Comparison of ENCODE assay signal across 8 cellular contexts in genomic region chr19:49362048-49362925, GRCh38. TPM values are rescaled to one million over a fixed set of nuclear protein-coding genes. Genes with fewer than 3 reads are reported as not detected.
DNase-seq lines count a peak whose midpoint lies in the region; ATAC-seq, FAIRE-seq and TF ChIP-seq lines count a peak whose summit lies in the region.

Gene TEAD2 (minus strand): TSS chr19:49362416. CDS start chr19:49360075, 2,341 bp downstream.

- ATAC-seq in T-cell (replicated peaks in 1 of 4) = peak; percentile 9 to 33 (median 28)

- no peak within 1 kb of the TSS for H3K4me3 Mint-ChIP-seq in T-cell

- H3K36me3 Mint-ChIP-seq in T-cell = no peaks in the 10 kb centered on the region

- WGBS in esophagus muscularis mucosa = 1% methylated on average over 40 of the region's 52 CpGs

- no peaks in the 10 kb centered on the region for H3K9me3 Mint-ChIP-seq in T-cell

- no peak for TF ChIP-seq EP300 in esophagus muscularis mucosa (IDR thresholded peaks at IDR 0.05)

- H3K9me3 ChIP-seq in esophagus muscularis mucosa (no peaks in the 10 kb centered on the region), muscle layer of colon (ENCODE audit: low read length) (no peaks in the 10 kb centered on the region)

- H3K9ac ChIP-seq in muscle layer of colon (ENCODE audit: low read length) = peak within 1 kb of the TSS; percentile 86

- no peaks in the 10 kb centered on the region for H3K27me3 ChIP-seq in esophagus muscularis mucosa
- no peaks in the 10 kb centered on the region for H3K27me3 ChIP-seq in muscle layer of colon (ENCODE audit: control insufficient read depth in 1 of 2, insufficient read depth in 2 of 2, low read length in 2 of 2)

- peak within 1 kb of the TSS; percentile 88 to 97 (median 94) for H3K27ac ChIP-seq in esophagus muscularis mucosa (replicated peaks in 1 of 4)
- H3K27ac ChIP-seq in muscle layer of colon (ENCODE audit: low read depth, low read length) = peak within 1 kb of the TSS; percentile 98

- TF ChIP-seq POLR2A in esophagus muscularis mucosa (IDR thresholded peaks at IDR 0.05; ENCODE audit: low read depth) (no peak), erythroblast (IDR thresholded peaks at IDR 0.05; ENCODE audit: low read length) (no peak), GM12891 (IDR thresholded peaks at IDR 0.05; ENCODE audit: low read depth, low read length) (no peak)

- FAIRE-seq in GM12891 (lab: Jason Lieb, UNC) = no peak

- H3K4me3 ChIP-seq in esophagus muscularis mucosa = peak within 1 kb of the TSS; percentile 59 to 97 (median 90)
- peak within 1 kb of the TSS; percentile 83 to 96 for H3K4me3 ChIP-seq in muscle layer of colon (ENCODE audit: low read depth in 1 of 2, low read length in 2 of 2)

- TF ChIP-seq CTCF in esophagus muscularis mucosa (IDR thresholded peaks at IDR 0.05) = no peak

- H3K36me3 ChIP-seq in esophagus muscularis mucosa (peaks cover 10 to 26% (median 25%) of the 10 kb centered on the region in 4 donors), muscle layer of colon (ENCODE audit: insufficient read depth, low read length) (peaks cover 11% of the 10 kb centered on the region)

- DNase-seq in DMS53 (lab: John Stamatoyannopoulos, UW) = peak; percentile 25
- no peak for DNase-seq in DMS53 treated with DMSO at 0.1 percent for 48 hours (lab: John Stamatoyannopoulos, UW; ENCODE audit: unreplicated experiment)
- DNase-seq in T-cell = peak in 2 of 34 experiments; percentile 25 to 29
- DNase-seq in esophagus muscularis mucosa (ENCODE audit: extremely low spot score) = peak; percentile 94
- no peak for DNase-seq in GDM1 (lab: John Stamatoyannopoulos, UW)
- DNase-seq in erythroblast (lab: John Stamatoyannopoulos, UW) = no peak
- DNase-seq in GM12891 (ENCODE audit: insufficient read length, low spot score) = no peak

- CTCF ChIA-PET in T-cell (lab: Charles Lee) = no interaction called here

- peaks cover 7 to 22% (median 13%) of the 10 kb centered on the region in 3 donors for H3K4me1 Mint-ChIP-seq in T-cell

- POLR2A ChIA-PET in T-cell (lab: Charles Lee) = no interaction called here

- H3K27me3 Mint-ChIP-seq in T-cell = peaks cover 5 to 29% of the 10 kb centered on the region in 2 donors

- no peak within 1 kb of the TSS for H3K27ac Mint-ChIP-seq in T-cell

- peaks cover 7 to 50% (median 45%) of the 10 kb centered on the region in 4 donors for H3K4me1 ChIP-seq in esophagus muscularis mucosa
- H3K4me1 ChIP-seq in muscle layer of colon (ENCODE audit: insufficient read depth, low read length) = peaks cover 18% of the 10 kb centered on the region

- intact Hi-C loops in esophagus muscularis mucosa (cut with DNase I) = no loop called here

TF ChIP-seq in GM12891, 5 proteins besides CTCF, POLR2A, EP300 and RAD21:
- no peak for TF ChIP-seq TAF1 (IDR thresholded peaks at IDR 0.05; ENCODE audit: low read depth, low read length)
- TF ChIP-seq PAX5 (IDR thresholded peaks at IDR 0.05; ENCODE audit: insufficient read depth, low read length, severe bottlenecking) = no peak
- TF ChIP-seq POU2F2 (IDR thresholded peaks at IDR 0.05; ENCODE audit: low read depth, low read length) = no peak
- no peak for TF ChIP-seq SPI1 (IDR thresholded peaks at IDR 0.05; ENCODE audit: low read depth, low read length)
- no peak for TF ChIP-seq POLR2AphosphoS5 (IDR thresholded peaks at IDR 0.05; ENCODE audit: low read depth, low read length)

RNA-seq across cellular contexts. Expression of gene TEAD2, which starts in this region (rescaled TPM):
- total RNA-seq in T-cell (under 1 TPM in 3 of 5 donors, not detected in 2; 0.20 to 0.43 (median 0.28) TPM), esophagus muscularis mucosa (10 to 100 TPM; 40.7 to 73.2 (median 60.5) TPM)
- polyA plus RNA-seq in GM12891 (2012; ENCODE audit: low read depth, missing spikeins) = 0.22 TPM

Comparison
In these comparisons a context has a peak if more than half of its experiments do, and no peak if none do; other contexts are left out.
1. RNA of gene TEAD2 (total RNA-seq): 40.7 to 73.2 TPM in esophagus muscularis mucosa; 0.20 to 0.43 TPM in T-cell; every median in the first group is over 10 times any median in the second.
2. DNase-seq: peak in DMS53 (single experiment) and esophagus muscularis mucosa (single experiment); none in DMS53 treated with DMSO at 0.1 percent for 48 hours (single experiment), GDM1 (single experiment), erythroblast (0 of 2) and GM12891 (single experiment).
3. Peak in ATAC-seq in T-cell; RNA of the gene not detected or under 1 TPM.